1 cellular context compared by ENCODE assay signal in genomic region chr9:134065720-134066419, GRCh38.
TF ChIP-seq lines count a peak whose summit lies in the region.

No MANE protein-coding gene starts in this region.

TF ChIP-seq in HepG2, 621 proteins besides CTCF, POLR2A, EP300 and RAD21 (continued from another document):
- TF ChIP-seq, protein P1, sequence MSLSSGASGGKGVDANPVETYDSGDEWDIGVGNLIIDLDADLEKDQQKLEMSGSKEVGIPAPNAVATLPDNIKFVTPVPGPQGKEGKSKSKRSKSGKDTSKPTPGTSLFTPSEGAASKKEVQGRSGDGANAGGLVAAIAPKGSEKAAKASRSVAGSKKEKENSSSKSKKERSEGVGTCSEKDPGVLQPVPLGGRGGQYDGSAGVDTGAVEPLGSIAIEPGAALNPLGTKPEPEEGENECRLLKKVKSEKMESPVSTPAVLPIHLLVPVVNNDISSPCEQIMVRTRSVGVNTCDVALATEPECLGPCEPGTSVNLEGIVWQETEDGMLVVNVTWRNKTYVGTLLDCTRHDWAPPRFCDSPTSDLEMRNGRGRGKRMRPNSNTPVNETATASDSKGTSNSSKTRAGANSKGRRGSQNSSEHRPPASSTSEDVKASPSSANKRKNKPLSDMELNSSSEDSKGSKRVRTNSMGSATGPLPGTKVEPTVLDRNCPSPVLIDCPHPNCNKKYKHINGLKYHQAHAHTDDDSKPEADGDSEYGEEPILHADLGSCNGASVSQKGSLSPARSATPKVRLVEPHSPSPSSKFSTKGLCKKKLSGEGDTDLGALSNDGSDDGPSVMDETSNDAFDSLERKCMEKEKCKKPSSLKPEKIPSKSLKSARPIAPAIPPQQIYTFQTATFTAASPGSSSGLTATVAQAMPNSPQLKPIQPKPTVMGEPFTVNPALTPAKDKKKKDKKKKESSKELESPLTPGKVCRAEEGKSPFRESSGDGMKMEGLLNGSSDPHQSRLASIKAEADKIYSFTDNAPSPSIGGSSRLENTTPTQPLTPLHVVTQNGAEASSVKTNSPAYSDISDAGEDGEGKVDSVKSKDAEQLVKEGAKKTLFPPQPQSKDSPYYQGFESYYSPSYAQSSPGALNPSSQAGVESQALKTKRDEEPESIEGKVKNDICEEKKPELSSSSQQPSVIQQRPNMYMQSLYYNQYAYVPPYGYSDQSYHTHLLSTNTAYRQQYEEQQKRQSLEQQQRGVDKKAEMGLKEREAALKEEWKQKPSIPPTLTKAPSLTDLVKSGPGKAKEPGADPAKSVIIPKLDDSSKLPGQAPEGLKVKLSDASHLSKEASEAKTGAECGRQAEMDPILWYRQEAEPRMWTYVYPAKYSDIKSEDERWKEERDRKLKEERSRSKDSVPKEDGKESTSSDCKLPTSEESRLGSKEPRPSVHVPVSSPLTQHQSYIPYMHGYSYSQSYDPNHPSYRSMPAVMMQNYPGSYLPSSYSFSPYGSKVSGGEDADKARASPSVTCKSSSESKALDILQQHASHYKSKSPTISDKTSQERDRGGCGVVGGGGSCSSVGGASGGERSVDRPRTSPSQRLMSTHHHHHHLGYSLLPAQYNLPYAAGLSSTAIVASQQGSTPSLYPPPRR (CRISPR knock-in tag; IDR thresholded peaks at IDR 0.05; ENCODE audit: borderline replicate concordance), result no peak
- TF ChIP-seq ZNF629 (CRISPR knock-in tag; conservative IDR thresholded peaks at IDR 0.05), result 0 out of 2 replicates have a peak, but pooled peaks have one; percentile 14
- no peak for TF ChIP-seq KLF6 (CRISPR knock-in tag; IDR thresholded peaks at IDR 0.05)
- TF ChIP-seq RBAK (CRISPR knock-in tag; IDR thresholded peaks at IDR 0.05), result peak; percentile 91
- TF ChIP-seq NFE2L2 (IDR thresholded peaks at IDR 0.05; ENCODE audit: low read length), result no peak
- TF ChIP-seq ZHX1 (CRISPR knock-in tag; IDR thresholded peaks at IDR 0.05; ENCODE audit: low read depth), result no peak
- no peak for TF ChIP-seq ZNF703 (CRISPR knock-in tag; IDR thresholded peaks at IDR 0.05; ENCODE audit: borderline replicate concordance)
- TF ChIP-seq RNF2 (conservative IDR thresholded peaks at IDR 0.05; ENCODE audit: low read depth), result no peak
- TF ChIP-seq ZNF800 (CRISPR knock-in tag; IDR thresholded peaks at IDR 0.05), result no peak
- TF ChIP-seq GABPB1 (CRISPR knock-in tag; IDR thresholded peaks at IDR 0.05), result peak; percentile 26; the same call in 1 of the 2 replicates
- no peak for TF ChIP-seq ZBTB20 (CRISPR knock-in tag; IDR thresholded peaks at IDR 0.05; ENCODE audit: borderline replicate concordance, low read depth)
- no peak for TF ChIP-seq ATF4 (CRISPR knock-in tag; IDR thresholded peaks at IDR 0.05)
- TF ChIP-seq KAT8 (CRISPR knock-in tag; IDR thresholded peaks at IDR 0.05), result peak; percentile 50; the same call in 1 of the 2 replicates
- TF ChIP-seq IRF2 (CRISPR knock-in tag; IDR thresholded peaks at IDR 0.05), result peak; percentile 44; the same call in 1 of the 2 replicates
- TF ChIP-seq ZNF3 (CRISPR knock-in tag; IDR thresholded peaks at IDR 0.05), result no peak
